ENCODE assay signal across 8 cellular contexts in the genomic region with DNA sequence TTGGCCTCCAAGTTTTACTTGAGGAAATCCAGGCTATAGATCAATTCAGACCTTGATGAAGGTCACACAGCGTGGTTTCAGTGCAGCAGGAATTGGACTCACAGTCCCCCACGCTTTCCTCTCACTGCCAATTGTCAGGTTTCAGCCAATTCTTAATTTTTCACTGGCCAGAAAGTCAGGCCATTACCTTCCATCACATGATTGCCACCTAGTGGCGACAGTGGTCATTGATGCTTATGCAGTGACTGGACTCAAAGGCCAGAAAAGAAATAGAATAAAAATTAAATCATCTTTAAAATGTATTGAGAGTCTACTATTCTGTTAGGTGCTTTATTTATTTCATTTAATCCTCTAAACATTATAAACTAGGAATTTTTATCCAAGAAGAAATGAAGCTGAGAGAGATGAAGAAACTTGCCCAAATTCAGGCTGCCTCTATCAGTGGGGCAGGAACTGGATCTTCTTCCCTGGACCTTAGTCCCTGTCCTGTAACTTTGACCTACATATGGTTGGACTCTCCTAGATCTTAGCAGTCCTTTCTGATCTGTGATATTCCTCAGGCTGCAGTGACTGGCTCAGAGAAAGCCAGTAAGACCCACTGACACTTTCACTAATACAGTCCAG.
A peak's percentile ranks its signal among the peaks of the same experiment; 100 is the strongest.
DNase-seq lines count a peak whose midpoint lies in the region; ATAC-seq and TF ChIP-seq lines count a peak whose summit lies in the region.

No MANE protein-coding gene starts in this region.

- no peak overlapping the region for H3K18ac ChIP-seq in IMR-90 (ENCODE audit: low read depth, low read length)

- dilution Hi-C loops in IMR-90 (cut with HindIII; ENCODE audit: low sequenced_read_pairs, unreplicated experiment), result no loop called here

- no peak overlapping the region for H3K56ac ChIP-seq in IMR-90 (ENCODE audit: extremely low read depth, insufficient read depth, low read length)

- H4K20me1 ChIP-seq in IMR-90 (ENCODE audit: insufficient read depth, low read length), result no peaks in the 10 kb centered on the region

- peak; percentile 1 for DNase-seq in GDM1 (lab: John Stamatoyannopoulos, UW)
- DNase-seq in IMR-90, result peak; percentile 61
- DNase-seq in RPMI8226, result peak; percentile 61
- DNase-seq in activated T-helper 9 cell treated with anti-CD3 and anti-CD28 coated beads, Interleukin-2, amount 50 U/mL, for 16 hours (ENCODE audit: low read depth), result peak; percentile 31
- DNase-seq in germinal center (ENCODE audit: low spot score), result peak; percentile 31
- DNase-seq in posterior cingulate gyrus, result peak; percentile 34 to 94 (median 80)
- DNase-seq in ureter (ENCODE audit: low spot score), result peak; percentile 75

- H3K27ac ChIP-seq in IMR-90 (ENCODE audit: insufficient read depth, low read length), result no peak overlapping the region

- POLR2A ChIA-PET in IMR-90 (lab: Charles Lee; ENCODE audit: unreplicated experiment), result no interaction called here

- no peaks in the 10 kb centered on the region for H3K79me1 ChIP-seq in IMR-90 (ENCODE audit: low read depth in 1 of 2, low read length in 2 of 2)

- H3K9me1 ChIP-seq in IMR-90 (ENCODE audit: insufficient read depth, low read length), result no peaks in the 10 kb centered on the region

- no peak overlapping the region for H2BK20ac ChIP-seq in IMR-90 (ENCODE audit: low read depth, low read length)

- no peak overlapping the region for H3K4me2 ChIP-seq in IMR-90 (ENCODE audit: low read depth, low read length)

- H2AK5ac ChIP-seq in IMR-90 (ENCODE audit: low read depth, low read length), result no peak overlapping the region

- ATAC-seq in GM21717 (IDR thresholded peaks at IDR 0.05; ENCODE audit: unreplicated experiment), result peak; percentile 87
- peak; percentile 91 for ATAC-seq in IMR-90 (ENCODE audit: low read depth)

- H3K36me3 ChIP-seq in IMR-90 (ENCODE audit: control insufficient read depth, insufficient read depth, low read length), result no peaks in the 10 kb centered on the region

- no peaks in the 10 kb centered on the region for H3K9me3 ChIP-seq in IMR-90 (ENCODE audit: control insufficient read depth, insufficient read depth, low read length)

- in situ Hi-C loops in IMR-90 (cut with MboI; ENCODE audit: low sequenced_read_pairs), result no loop called here

- no TSS peak for BruUV-seq in IMR-90 (replicated peaks; lab: Mats Ljungman, UMichigan)

- H4K91ac ChIP-seq in IMR-90 (ENCODE audit: insufficient read depth, low read depth, low read length), result no peak overlapping the region

- TF ChIP-seq CTCF in IMR-90 (conservative IDR thresholded peaks at IDR 0.05; ENCODE audit: low read depth, low read length), result peak; percentile 78

- TF ChIP-seq RAD21 in IMR-90 (IDR thresholded peaks at IDR 0.05; ENCODE audit: low read length), result peak; percentile 60

- H2AFZ ChIP-seq in IMR-90 (replicated peaks; ENCODE audit: low read length, poor library complexity), result no peak overlapping the region

- H2BK120ac ChIP-seq in IMR-90 (ENCODE audit: low read depth, low read length), result no peak overlapping the region

- no peak overlapping the region for H3K14ac ChIP-seq in IMR-90 (replicated peaks; ENCODE audit: low read depth, low read length)

- no peak for TF ChIP-seq POLR2A in IMR-90 (IDR thresholded peaks at IDR 0.05; ENCODE audit: low read depth, low read length)

- H3K4me3 ChIP-seq in IMR-90 (ENCODE audit: insufficient read depth, low read depth, low read length), result no peak overlapping the region

- no peak overlapping the region for H3K23ac ChIP-seq in IMR-90 (ENCODE audit: low read depth, low read length)

- H2AK9ac ChIP-seq in IMR-90 (replicated peaks; ENCODE audit: low read depth, low read length, poor library complexity), result no peak overlapping the region

- no peak overlapping the region for H4K8ac ChIP-seq in IMR-90 (ENCODE audit: low read depth in 2 of 2, low read length in 2 of 2)

- no peak overlapping the region for H3K9ac ChIP-seq in IMR-90 (ENCODE audit: low read depth, low read length)

- H2BK5ac ChIP-seq in IMR-90 (ENCODE audit: low read depth, low read length, poor library complexity, severe bottlenecking), result no peak overlapping the region

- no CpG with 5 or more reads among the region's 3 CpGs for WGBS in IMR-90 (ENCODE audit: extremely low coverage in 2 of 2, insufficient read length in 1 of 2), 2 experiments

- no peaks in the 10 kb centered on the region for H3K27me3 ChIP-seq in IMR-90 (ENCODE audit: control insufficient read depth, insufficient read depth, low read length)

- no peak overlapping the region for H2BK15ac ChIP-seq in IMR-90 (ENCODE audit: low read depth, low read length)

- CTCF ChIA-PET in IMR-90 (lab: Yijun Ruan, JAX), result interaction anchor here (1.2 to 1.3 kb wide), 2 partner anchors 11 to 36 kb away, joined by 4 to 5 read pairs; no protein-coding TSS in a partner anchor

- no peak overlapping the region for H3K4ac ChIP-seq in IMR-90 (ENCODE audit: low read depth, low read length)

- intact Hi-C loops in IMR-90 (cut with micrococcal nuclease), result loop anchor here (1.0 to 2.0 kb wide), 2 partner anchors 35 to 244 kb away; no protein-coding TSS in a partner anchor
- intact Hi-C loops in posterior cingulate gyrus (cut with DNase I), result loop anchor here (5.0 kb wide), 2 partner anchors 37 to 242 kb away; no protein-coding TSS in a partner anchor

- no peaks in the 10 kb centered on the region for H3K4me1 ChIP-seq in IMR-90 (ENCODE audit: control insufficient read depth, insufficient read depth, low read length)

- no peak overlapping the region for H4K5ac ChIP-seq in IMR-90 (ENCODE audit: low read depth, low read length)

TF ChIP-seq in IMR-90, 13 proteins besides CTCF, POLR2A, EP300 and RAD21:
- no peak for TF ChIP-seq MXI1 (IDR thresholded peaks at IDR 0.05; ENCODE audit: borderline replicate concordance, low read depth, low read length)
- no peak for TF ChIP-seq RFX5 (IDR thresholded peaks at IDR 0.05; ENCODE audit: low read depth, low read length)
- TF ChIP-seq RCOR1 (IDR thresholded peaks at IDR 0.05; ENCODE audit: insufficient replicate concordance, low read length), result no peak
- TF ChIP-seq FOS (IDR thresholded peaks at IDR 0.05; ENCODE audit: low read depth, low read length), result no peak
- TF ChIP-seq MAFK (IDR thresholded peaks at IDR 0.05; ENCODE audit: low read depth, low read length), result no peak
- TF ChIP-seq, protein P1, sequence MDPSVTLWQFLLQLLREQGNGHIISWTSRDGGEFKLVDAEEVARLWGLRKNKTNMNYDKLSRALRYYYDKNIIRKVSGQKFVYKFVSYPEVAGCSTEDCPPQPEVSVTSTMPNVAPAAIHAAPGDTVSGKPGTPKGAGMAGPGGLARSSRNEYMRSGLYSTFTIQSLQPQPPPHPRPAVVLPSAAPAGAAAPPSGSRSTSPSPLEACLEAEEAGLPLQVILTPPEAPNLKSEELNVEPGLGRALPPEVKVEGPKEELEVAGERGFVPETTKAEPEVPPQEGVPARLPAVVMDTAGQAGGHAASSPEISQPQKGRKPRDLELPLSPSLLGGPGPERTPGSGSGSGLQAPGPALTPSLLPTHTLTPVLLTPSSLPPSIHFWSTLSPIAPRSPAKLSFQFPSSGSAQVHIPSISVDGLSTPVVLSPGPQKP (IDR thresholded peaks at IDR 0.05; ENCODE audit: borderline replicate concordance, low read depth, low read length), result no peak
- no peak for TF ChIP-seq MAZ (IDR thresholded peaks at IDR 0.05; ENCODE audit: borderline replicate concordance, low read depth, low read length)
- peak; percentile 44; the same call in 1 of the 2 replicates for TF ChIP-seq SMC3 (IDR thresholded peaks at IDR 0.05; ENCODE audit: low read depth, low read length)
- TF ChIP-seq, protein P2, sequence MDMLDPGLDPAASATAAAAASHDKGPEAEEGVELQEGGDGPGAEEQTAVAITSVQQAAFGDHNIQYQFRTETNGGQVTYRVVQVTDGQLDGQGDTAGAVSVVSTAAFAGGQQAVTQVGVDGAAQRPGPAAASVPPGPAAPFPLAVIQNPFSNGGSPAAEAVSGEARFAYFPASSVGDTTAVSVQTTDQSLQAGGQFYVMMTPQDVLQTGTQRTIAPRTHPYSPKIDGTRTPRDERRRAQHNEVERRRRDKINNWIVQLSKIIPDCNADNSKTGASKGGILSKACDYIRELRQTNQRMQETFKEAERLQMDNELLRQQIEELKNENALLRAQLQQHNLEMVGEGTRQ (IDR thresholded peaks at IDR 0.05; ENCODE audit: low read depth, low read length), result 0 out of 2 replicates have a peak, but pooled peaks have one; percentile 7

Comparison
In these comparisons a context has a peak if more than half of its experiments do, and no peak if none do; other contexts are left out.
1. DNase-seq: peak in every context shown above with its lines; median percentile 80 in posterior cingulate gyrus; 75 in ureter; 61 in IMR-90; 61 in RPMI8226; 31 in activated T-helper 9 cell treated with anti-CD3 and anti-CD28 coated beads, Interleukin-2, amount 50 U/mL, for 16 hours; 31 in germinal center; 1 in GDM1.